In the genomic region with DNA sequence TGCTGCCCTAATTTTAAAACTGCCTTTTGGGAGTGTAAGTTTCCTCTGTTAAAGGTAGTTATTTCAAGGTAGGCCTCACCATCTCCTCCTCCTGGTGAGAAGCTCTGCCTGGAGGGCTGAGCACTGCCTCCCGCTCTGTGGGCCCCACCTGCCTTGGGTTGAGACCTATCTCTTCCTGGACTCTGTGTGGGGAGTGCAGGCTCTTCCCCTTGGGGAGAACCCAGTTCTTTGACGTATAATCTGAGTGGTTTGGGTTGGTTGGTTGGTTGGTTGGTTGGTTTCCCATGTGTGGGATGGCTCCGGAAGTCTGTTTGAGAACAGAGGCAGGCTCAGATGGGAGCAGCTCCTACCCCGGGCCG, we compare ENCODE assay signal across 8 cellular contexts. TPM values are rescaled to one million over a fixed set of nuclear protein-coding genes. Genes with fewer than 3 reads are reported as not detected.
A peak's percentile ranks its signal among the peaks of the same experiment; 100 is the strongest.
DNase-seq lines count a peak whose midpoint lies in the region; ATAC-seq lines count a peak whose summit lies in the region.

No MANE protein-coding gene starts in this region.

- DNase-seq in activated CD8-positive, alpha-beta memory T cell treated with anti-CD3 and anti-CD28 coated beads for 24 hours, result peak; percentile 62
- no peak for DNase-seq in activated CD8-positive, alpha-beta memory T cell treated with anti-CD3 and anti-CD28 coated beads, Interleukin-2, amount 50 U/mL, for 4 hours
- peak; percentile 23 for DNase-seq in activated T-cell treated with anti-CD3 and anti-CD28 coated beads for 48 hours (ENCODE audit: low read depth)
- no peak for DNase-seq in H4 (ENCODE audit: low spot score)
- no peak for DNase-seq in NCI-H2107 treated with DMSO at 0.1 percent for 48 hours (lab: John Stamatoyannopoulos, UW; ENCODE audit: unreplicated experiment)

- H3K4me3 ChIP-seq in iPS-18c (ENCODE audit: insufficient read depth, low read depth, low read length), result peak overlapping the region; percentile 15; the same call in 1 of the 2 replicates

- H3K27ac ChIP-seq in temporal lobe (ENCODE audit: low read depth, low read length), result peak overlapping the region; percentile 47

- ATAC-seq in GM21619 (IDR thresholded peaks at IDR 0.05; ENCODE audit: unreplicated experiment), result no peak

- H3K9me3 ChIP-seq in iPS-18c (ENCODE audit: control insufficient read depth, insufficient read depth, low read length), result peaks cover 2% of the 10 kb centered on the region

RNA-seq across cellular contexts. Expression of a gene that starts 39.1 kb away (rescaled TPM):
- total RNA-seq in temporal lobe, result 51.9 TPM
- total RNA-seq in H4 (2014; rRNA removed; shearing (Covaris generic)), result 157 and 262 TPM in 2 replicates

RNA-seq across cellular contexts. Expression of a gene that starts 57.8 kb away (rescaled TPM):
- total RNA-seq in temporal lobe, result 0.25 TPM
- not detected in 2 replicates for total RNA-seq in H4 (2014; rRNA removed; shearing (Covaris generic))

Comparison
In these comparisons a context has a peak if more than half of its experiments do, and no peak if none do; other contexts are left out.
1. DNase-seq: peak in activated CD8-positive, alpha-beta memory T cell treated with anti-CD3 and anti-CD28 coated beads for 24 hours (single experiment) and activated T-cell treated with anti-CD3 and anti-CD28 coated beads for 48 hours (single experiment); none in activated CD8-positive, alpha-beta memory T cell treated with anti-CD3 and anti-CD28 coated beads, Interleukin-2, amount 50 U/mL, for 4 hours (single experiment), H4 (single experiment) and NCI-H2107 treated with DMSO at 0.1 percent for 48 hours (single experiment).